In the genomic region with DNA sequence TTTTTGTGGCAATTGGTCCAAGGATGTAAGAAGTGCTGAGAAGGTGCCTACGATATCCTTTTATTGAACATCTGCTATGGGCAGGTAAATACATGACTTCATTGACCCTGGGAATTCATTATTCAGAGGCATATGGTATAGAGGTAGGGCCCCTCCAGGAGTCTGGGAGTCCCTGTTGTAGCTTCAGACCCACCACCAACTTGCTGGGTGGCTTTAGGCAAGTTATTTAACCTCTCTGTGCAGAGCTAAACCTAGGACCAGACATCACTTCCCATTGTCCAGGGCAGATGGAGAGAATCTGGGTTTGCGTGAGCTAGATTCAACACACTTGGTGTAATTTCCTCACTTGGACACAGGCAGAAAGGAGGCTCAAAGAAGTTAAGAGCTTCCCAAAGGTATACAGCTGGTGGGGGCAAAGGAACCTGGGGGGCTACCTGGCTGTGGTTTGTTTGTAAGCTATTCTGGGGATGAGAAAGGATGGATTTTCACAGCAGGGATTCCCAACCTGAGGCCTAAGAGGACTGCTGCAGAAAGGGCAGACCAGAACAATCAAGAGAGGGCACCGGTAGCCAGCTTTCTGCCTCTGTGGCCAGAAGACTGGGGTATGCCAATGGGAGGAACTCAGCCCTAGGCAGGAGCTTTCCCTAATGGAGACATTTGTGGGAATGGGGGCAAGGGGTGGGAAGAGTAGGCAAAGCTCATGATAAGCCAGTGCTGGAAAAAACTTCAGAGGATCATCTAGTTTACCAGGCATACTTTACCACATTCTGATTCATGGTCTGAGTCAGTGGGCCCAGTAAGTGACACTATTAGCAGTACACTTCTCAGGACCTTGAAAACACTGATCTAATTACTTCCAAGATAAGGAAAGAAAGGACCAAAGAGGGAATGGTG, we compare ENCODE assay signal across 15 cellular contexts.
DNase-seq lines count a peak whose midpoint lies in the region; FAIRE-seq and TF ChIP-seq lines count a peak whose summit lies in the region.
"Had no signal": no experiment of that assay in that cellular context is flagged by ENCODE, and none has a peak within 500 bp of the region (broad histone marks: within the 10 kb centered on the region; RNA-seq: fewer than 3 reads in every experiment).

No MANE protein-coding gene starts in this region.

- H3K27me3 Mint-ChIP-seq in astrocyte (ENCODE audit: low read depth, unreplicated experiment), result peaks cover 37% of the 10 kb centered on the region
- H3K27me3 Mint-ChIP-seq: activated CD4-positive, alpha-beta memory T cell treated with anti-CD3 and anti-CD28 coated beads, Interleukin-2, amount 10 ng/mL, durations not matched to agents 7 days and 5 days had no signal

- H3K4me2 ChIP-seq in astrocyte (ENCODE audit: low read length) (peak overlapping the region; percentile 4), hepatocyte (no peak overlapping the region)

- H2AFZ ChIP-seq in astrocyte (ENCODE audit: low read depth, low read length), result no peak overlapping the region
- H2AFZ ChIP-seq in hepatocyte, result no peak overlapping the region

- TF ChIP-seq CTCF in astrocyte (IDR thresholded peaks at IDR 0.05; ENCODE audit: insufficient read depth, low read depth, low read length) (no peak), hepatocyte (IDR thresholded peaks at IDR 0.05; ENCODE audit: poor library complexity) (no peak)

- H3K9me3 ChIP-seq in astrocyte (ENCODE audit: insufficient read depth, low read depth, low read length) (no peaks in the 10 kb centered on the region), hepatocyte (ENCODE audit: low read depth) (no peaks in the 10 kb centered on the region)
- H3K9me3 ChIP-seq: tibial nerve had no signal

- peaks cover 24% of the 10 kb centered on the region for H3K4me1 Mint-ChIP-seq in astrocyte (ENCODE audit: low read depth, unreplicated experiment)
- H3K4me1 Mint-ChIP-seq: activated CD4-positive, alpha-beta memory T cell treated with anti-CD3 and anti-CD28 coated beads, Interleukin-2, amount 10 ng/mL, durations not matched to agents 7 days and 5 days; activated naive CD4-positive, alpha-beta T cell treated with anti-CD3 and anti-CD28 coated beads, Interleukin-2, amount 10 ng/mL, durations not matched to agents 7 days and 5 days had no signal

- H3K36me3 Mint-ChIP-seq in astrocyte (ENCODE audit: low read depth, unreplicated experiment), result no peaks in the 10 kb centered on the region
- H3K36me3 Mint-ChIP-seq: activated naive CD4-positive, alpha-beta T cell treated with anti-CD3 and anti-CD28 coated beads, Interleukin-2, amount 10 ng/mL, durations not matched to agents 7 days and 5 days had no signal

- H3K27me3 ChIP-seq in astrocyte (ENCODE audit: insufficient read depth, low read length) (no peaks in the 10 kb centered on the region), hepatocyte (no peaks in the 10 kb centered on the region)
- H3K27me3 ChIP-seq: tibial nerve had no signal

- 97% methylated on average over 3 of the region's 3 CpGs for WGBS in hepatocyte (ENCODE audit: low lambda C conversion rate, missing lambda C conversion rate)

- no peaks in the 10 kb centered on the region for H3K9me2 ChIP-seq in hepatocyte (replicated peaks; ENCODE audit: insufficient read depth)

- peaks cover 1% of the 10 kb centered on the region for H3K9me3 Mint-ChIP-seq in astrocyte (ENCODE audit: unreplicated experiment)
- H3K9me3 Mint-ChIP-seq: activated CD4-positive, alpha-beta memory T cell treated with anti-CD3 and anti-CD28 coated beads, Interleukin-2, amount 10 ng/mL, durations not matched to agents 7 days and 5 days; activated naive CD4-positive, alpha-beta T cell treated with anti-CD3 and anti-CD28 coated beads, Interleukin-2, amount 10 ng/mL, durations not matched to agents 7 days and 5 days had no signal

- H3K4me3 ChIP-seq in astrocyte (ENCODE audit: insufficient read depth, low read depth, low read length) (no peak overlapping the region), hepatocyte (no peak overlapping the region)
- H3K4me3 ChIP-seq: tibial nerve had no signal

- no peak overlapping the region for H3K4me3 Mint-ChIP-seq in astrocyte (ENCODE audit: unreplicated experiment)
- H3K4me3 Mint-ChIP-seq: activated CD4-positive, alpha-beta memory T cell treated with anti-CD3 and anti-CD28 coated beads, Interleukin-2, amount 10 ng/mL, durations not matched to agents 7 days and 5 days; activated naive CD4-positive, alpha-beta T cell treated with anti-CD3 and anti-CD28 coated beads, Interleukin-2, amount 10 ng/mL, durations not matched to agents 7 days and 5 days had no signal

- H3K36me3 ChIP-seq in astrocyte (ENCODE audit: insufficient read depth, low read length) (no peaks in the 10 kb centered on the region), hepatocyte (replicated peaks; ENCODE audit: insufficient read depth, low read depth) (no peaks in the 10 kb centered on the region)

- H3K79me2 ChIP-seq in astrocyte (ENCODE audit: insufficient read depth, low read length) (no peaks in the 10 kb centered on the region), hepatocyte (no peaks in the 10 kb centered on the region)

- H4K20me1 ChIP-seq in astrocyte (ENCODE audit: insufficient read depth, low read length) (no peaks in the 10 kb centered on the region), hepatocyte (ENCODE audit: insufficient read depth, poor library complexity, severe bottlenecking) (no peaks in the 10 kb centered on the region)

- TF ChIP-seq EP300 in Ishikawa (IDR thresholded peaks at IDR 0.05; ENCODE audit: borderline replicate concordance), result no peak

- no peak overlapping the region for H3K9ac ChIP-seq in astrocyte (ENCODE audit: low read length)

- DNase-seq in astrocyte (ENCODE audit: low read depth) (peak; percentile 84), hepatocyte (ENCODE audit: low spot score) (peak; percentile 53), stromal cell of bone marrow (ENCODE audit: low read depth) (peak; percentile 64), occipital lobe (lab: John Stamatoyannopoulos, UW) (no peak), midbrain (lab: John Stamatoyannopoulos, UW) (no peak), foreskin melanocyte (no peak), NCI-H2107 treated with DMSO at 0.1 percent for 48 hours (lab: John Stamatoyannopoulos, UW; ENCODE audit: unreplicated experiment) (no peak)
- DNase-seq: activated CD4-positive, alpha-beta memory T cell treated with anti-CD3 and anti-CD28 coated beads, Interleukin-2, amount 10 ng/mL, durations not matched to agents 7 days and 5 days; activated naive CD4-positive, alpha-beta T cell treated with anti-CD3 and anti-CD28 coated beads, Interleukin-2, amount 10 ng/mL, durations not matched to agents 7 days and 5 days; hypothalamus; KG1; NCI-H2081 had no signal

- peak overlapping the region; percentile 60 for H3K27ac Mint-ChIP-seq in astrocyte (ENCODE audit: unreplicated experiment)
- H3K27ac Mint-ChIP-seq: activated CD4-positive, alpha-beta memory T cell treated with anti-CD3 and anti-CD28 coated beads, Interleukin-2, amount 10 ng/mL, durations not matched to agents 7 days and 5 days; activated naive CD4-positive, alpha-beta T cell treated with anti-CD3 and anti-CD28 coated beads, Interleukin-2, amount 10 ng/mL, durations not matched to agents 7 days and 5 days had no signal

- H3K27ac ChIP-seq in astrocyte (ENCODE audit: low read depth, low read length) (no peak overlapping the region), hepatocyte (peak overlapping the region; percentile 70)
- H3K27ac ChIP-seq: tibial nerve had no signal

- peak; percentile 5; the same call in 1 of the 2 replicates for TF ChIP-seq RAD21 in Ishikawa (IDR thresholded peaks at IDR 0.05; ENCODE audit: low read depth)

- H3K4me1 ChIP-seq in astrocyte (ENCODE audit: insufficient read depth, low read length), result peaks cover 13% of the 10 kb centered on the region
- H3K4me1 ChIP-seq in hepatocyte (ENCODE audit: insufficient read depth), result no peaks in the 10 kb centered on the region

- peak; percentile 67 for FAIRE-seq in astrocyte (lab: Jason Lieb, UNC)
- FAIRE-seq: GM12892 had no signal

TF ChIP-seq in Ishikawa, 13 proteins besides CTCF, POLR2A, EP300 and RAD21 (continues in another document):
- no peak for TF ChIP-seq ZBTB7A (IDR thresholded peaks at IDR 0.05; ENCODE audit: low read depth)
- TF ChIP-seq YY1 (IDR thresholded peaks at IDR 0.05; ENCODE audit: low read depth), result no peak
- TF ChIP-seq NFIC (IDR thresholded peaks at IDR 0.05), result no peak
- TF ChIP-seq TEAD4 (IDR thresholded peaks at IDR 0.05), result no peak
- no peak for TF ChIP-seq TCF12 (IDR thresholded peaks at IDR 0.05; ENCODE audit: low read depth)
- TF ChIP-seq, protein P1, sequence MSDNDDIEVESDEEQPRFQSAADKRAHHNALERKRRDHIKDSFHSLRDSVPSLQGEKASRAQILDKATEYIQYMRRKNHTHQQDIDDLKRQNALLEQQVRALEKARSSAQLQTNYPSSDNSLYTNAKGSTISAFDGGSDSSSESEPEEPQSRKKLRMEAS (IDR thresholded peaks at IDR 0.05), result no peak
- no peak for TF ChIP-seq CREB1 (IDR thresholded peaks at IDR 0.05; ENCODE audit: low read depth)
- TF ChIP-seq, protein P2, sequence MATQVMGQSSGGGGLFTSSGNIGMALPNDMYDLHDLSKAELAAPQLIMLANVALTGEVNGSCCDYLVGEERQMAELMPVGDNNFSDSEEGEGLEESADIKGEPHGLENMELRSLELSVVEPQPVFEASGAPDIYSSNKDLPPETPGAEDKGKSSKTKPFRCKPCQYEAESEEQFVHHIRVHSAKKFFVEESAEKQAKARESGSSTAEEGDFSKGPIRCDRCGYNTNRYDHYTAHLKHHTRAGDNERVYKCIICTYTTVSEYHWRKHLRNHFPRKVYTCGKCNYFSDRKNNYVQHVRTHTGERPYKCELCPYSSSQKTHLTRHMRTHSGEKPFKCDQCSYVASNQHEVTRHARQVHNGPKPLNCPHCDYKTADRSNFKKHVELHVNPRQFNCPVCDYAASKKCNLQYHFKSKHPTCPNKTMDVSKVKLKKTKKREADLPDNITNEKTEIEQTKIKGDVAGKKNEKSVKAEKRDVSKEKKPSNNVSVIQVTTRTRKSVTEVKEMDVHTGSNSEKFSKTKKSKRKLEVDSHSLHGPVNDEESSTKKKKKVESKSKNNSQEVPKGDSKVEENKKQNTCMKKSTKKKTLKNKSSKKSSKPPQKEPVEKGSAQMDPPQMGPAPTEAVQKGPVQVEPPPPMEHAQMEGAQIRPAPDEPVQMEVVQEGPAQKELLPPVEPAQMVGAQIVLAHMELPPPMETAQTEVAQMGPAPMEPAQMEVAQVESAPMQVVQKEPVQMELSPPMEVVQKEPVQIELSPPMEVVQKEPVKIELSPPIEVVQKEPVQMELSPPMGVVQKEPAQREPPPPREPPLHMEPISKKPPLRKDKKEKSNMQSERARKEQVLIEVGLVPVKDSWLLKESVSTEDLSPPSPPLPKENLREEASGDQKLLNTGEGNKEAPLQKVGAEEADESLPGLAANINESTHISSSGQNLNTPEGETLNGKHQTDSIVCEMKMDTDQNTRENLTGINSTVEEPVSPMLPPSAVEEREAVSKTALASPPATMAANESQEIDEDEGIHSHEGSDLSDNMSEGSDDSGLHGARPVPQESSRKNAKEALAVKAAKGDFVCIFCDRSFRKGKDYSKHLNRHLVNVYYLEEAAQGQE (IDR thresholded peaks at IDR 0.05; ENCODE audit: low read depth), result no peak
- no peak for TF ChIP-seq TAF1 (IDR thresholded peaks at IDR 0.05; ENCODE audit: low read depth)
- no peak for TF ChIP-seq EGR1 (IDR thresholded peaks at IDR 0.05)
- no peak for TF ChIP-seq FOXM1 (IDR thresholded peaks at IDR 0.05; ENCODE audit: borderline replicate concordance, low read depth)
- no peak for TF ChIP-seq CEBPB (IDR thresholded peaks at IDR 0.05)

Comparison
In these comparisons a context has a peak if more than half of its experiments do, and no peak if none do; other contexts are left out.
1. DNase-seq: peak in astrocyte (single experiment), hepatocyte (single experiment) and stromal cell of bone marrow (single experiment); none in occipital lobe (single experiment), midbrain (single experiment), foreskin melanocyte (single experiment) and NCI-H2107 treated with DMSO at 0.1 percent for 48 hours (single experiment).